ENCODE assay signal across 8 cellular contexts in genomic region chr1:7663451-7664146, GRCh38.
"Had no signal": no experiment of that assay in that cellular context is flagged by ENCODE, and none has a peak within 500 bp of the region (broad histone marks: within the 10 kb centered on the region; RNA-seq: fewer than 3 reads in every experiment).

No MANE protein-coding gene starts in this region.

- H3K9ac ChIP-seq: GM23248 had no signal

- H3K27ac Mint-ChIP-seq: HFFc6 had no signal

- FAIRE-seq: HepG2 had no signal

- H3K4me3 Mint-ChIP-seq: HFFc6 had no signal

- H2AFZ ChIP-seq: GM23248 had no signal

- H3K27ac ChIP-seq: GM23248, HL-60 had no signal

- H3K4me3 ChIP-seq: GM23248, HAP-1 had no signal

- H3K9me3 ChIP-seq: HAP-1 had no signal

- H3K36me3 ChIP-seq: HAP-1 had no signal

- DNase-seq: GM23248, GOT3, H7, HFFc6 had no signal

- H3K4me1 ChIP-seq: HAP-1 had no signal

- H3K9me3 Mint-ChIP-seq: HFFc6 had no signal

- ATAC-seq: HCT116, HepG2 had no signal
